In the genomic region with DNA sequence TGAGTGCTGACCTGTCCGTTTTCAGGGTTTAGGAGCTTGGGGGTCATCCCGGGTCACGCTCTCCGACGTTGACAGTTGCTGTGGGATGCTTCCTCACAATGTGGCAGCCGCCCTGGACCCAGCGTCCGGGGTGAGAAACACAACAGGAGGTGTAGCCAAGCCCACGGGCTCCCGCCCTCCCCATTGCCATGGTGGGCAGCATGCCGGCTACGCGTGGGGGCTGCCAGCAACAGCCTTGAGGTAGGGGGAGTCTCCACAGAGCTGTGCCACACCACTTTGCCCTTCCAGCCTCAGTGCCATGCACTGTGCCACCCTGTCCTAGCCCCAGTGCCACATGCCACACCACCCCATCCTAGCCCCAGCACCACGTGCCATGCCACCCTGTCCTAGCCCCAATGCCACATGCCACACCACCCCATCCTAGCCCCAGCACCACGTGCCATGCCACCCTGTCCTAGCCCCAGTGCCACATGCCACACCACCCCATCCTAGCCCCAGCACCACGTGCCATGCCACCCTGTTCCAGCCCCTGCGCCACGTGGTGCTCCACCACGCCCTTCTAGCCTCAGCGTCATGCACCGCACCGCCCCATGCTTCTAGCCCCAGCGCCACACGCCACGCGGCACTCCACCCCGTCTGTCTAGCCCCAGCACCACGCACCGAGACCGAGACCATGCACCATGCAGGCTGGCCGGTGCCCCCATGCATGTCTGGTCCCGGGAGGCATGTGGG, we compare ENCODE assay signal across 1 cellular context.
TF ChIP-seq lines count a peak whose summit lies in the region.

No MANE protein-coding gene starts in this region.

TF ChIP-seq in H1, 55 proteins besides CTCF, POLR2A, EP300 and RAD21:
- TF ChIP-seq EGR1 (IDR thresholded peaks at IDR 0.05; ENCODE audit: borderline replicate concordance, low read depth, low read length) (no peak), SAP30 (IDR thresholded peaks at IDR 0.05; ENCODE audit: insufficient read depth, insufficient replicate concordance, low read length) (no peak), SIN3A (conservative IDR thresholded peaks at IDR 0.05 in 1 of 2, IDR thresholded peaks at IDR 0.05 in 1 of 2; ENCODE audit: low read depth in 1 of 2, low read length in 2 of 2) (no peak), CREB1 (IDR thresholded peaks at IDR 0.05) (no peak), SP4 (IDR thresholded peaks at IDR 0.05; ENCODE audit: low read length) (no peak), JUND (IDR thresholded peaks at IDR 0.05; ENCODE audit: low read length) (no peak), TEAD4 (IDR thresholded peaks at IDR 0.05; ENCODE audit: low read depth, low read length) (no peak), NRF1 (IDR thresholded peaks at IDR 0.05; ENCODE audit: low read depth, low read length) (no peak), RXRA (IDR thresholded peaks at IDR 0.05; ENCODE audit: insufficient read depth, low read depth, low read length) (no peak), TAF7 (optimal IDR thresholded peaks at IDR 0.05; ENCODE audit: borderline replicate concordance, low read depth, low read length) (no peak), PHF8 (conservative IDR thresholded peaks at IDR 0.05; ENCODE audit: low read depth, low read length) (no peak)
- TF ChIP-seq, protein P1, sequence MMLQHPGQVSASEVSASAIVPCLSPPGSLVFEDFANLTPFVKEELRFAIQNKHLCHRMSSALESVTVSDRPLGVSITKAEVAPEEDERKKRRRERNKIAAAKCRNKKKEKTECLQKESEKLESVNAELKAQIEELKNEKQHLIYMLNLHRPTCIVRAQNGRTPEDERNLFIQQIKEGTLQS (IDR thresholded peaks at IDR 0.05; ENCODE audit: insufficient read depth, low read depth, low read length): no peak
- TF ChIP-seq, protein P2, sequence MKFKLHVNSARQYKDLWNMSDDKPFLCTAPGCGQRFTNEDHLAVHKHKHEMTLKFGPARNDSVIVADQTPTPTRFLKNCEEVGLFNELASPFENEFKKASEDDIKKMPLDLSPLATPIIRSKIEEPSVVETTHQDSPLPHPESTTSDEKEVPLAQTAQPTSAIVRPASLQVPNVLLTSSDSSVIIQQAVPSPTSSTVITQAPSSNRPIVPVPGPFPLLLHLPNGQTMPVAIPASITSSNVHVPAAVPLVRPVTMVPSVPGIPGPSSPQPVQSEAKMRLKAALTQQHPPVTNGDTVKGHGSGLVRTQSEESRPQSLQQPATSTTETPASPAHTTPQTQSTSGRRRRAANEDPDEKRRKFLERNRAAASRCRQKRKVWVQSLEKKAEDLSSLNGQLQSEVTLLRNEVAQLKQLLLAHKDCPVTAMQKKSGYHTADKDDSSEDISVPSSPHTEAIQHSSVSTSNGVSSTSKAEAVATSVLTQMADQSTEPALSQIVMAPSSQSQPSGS (IDR thresholded peaks at IDR 0.05; ENCODE audit: low read length): no peak
